In genomic region chr4:138112389-138112788, GRCh38 we compare ENCODE assay signal across 14 cellular contexts.
DNase-seq lines count a peak whose midpoint lies in the region; ATAC-seq and TF ChIP-seq lines count a peak whose summit lies in the region.
"Had no signal": no experiment of that assay in that cellular context is flagged by ENCODE, and none has a peak within 500 bp of the region (broad histone marks: within the 10 kb centered on the region; RNA-seq: fewer than 3 reads in every experiment).

No MANE protein-coding gene starts in this region.

- peak; percentile 63 for ATAC-seq in WTC11
- ATAC-seq in activated CD4-positive, CD25-positive, alpha-beta regulatory T cell treated with anti-CD3 and anti-CD28 coated beads, Interleukin-2, amount 50 U/mL, for 24 hours, result no peak

- H3K9ac ChIP-seq in iPS-20b (ENCODE audit: low read depth, low read length), result no peak overlapping the region

- CTCF ChIA-PET in Calu3 (lab: Charles Lee), result interaction anchor here (1.2 to 2.3 kb wide), 3 partner anchors 22 to 76 kb away, joined by 3 to 7 read pairs (median 4); no protein-coding TSS in a partner anchor
- CTCF ChIA-PET in WTC11 (lab: Charles Lee), result interaction anchor here (1.6 kb wide), 1 partner anchor 22 kb away, joined by 10 read pairs; no protein-coding TSS in a partner anchor

- no peak overlapping the region for H3K27ac ChIP-seq in iPS-20b (ENCODE audit: low read length)
- H3K27ac ChIP-seq in stomach, result no peak overlapping the region
- H3K27ac ChIP-seq: SK-N-MC had no signal

- intact Hi-C loops in Calu3 (cut with micrococcal nuclease; ENCODE audit: unreplicated experiment), result loop anchor here (5.0 kb wide), 1 partner anchor 50 kb away; no protein-coding TSS in a partner anchor
- intact Hi-C loops in stomach (cut with DNase I; ENCODE audit: low total_unique reads), result no loop called here

- no peak for TF ChIP-seq EP300 in stomach (IDR thresholded peaks at IDR 0.05)

- in situ Hi-C loops in HAP-1 (cut with MboI; ENCODE audit: low sequenced_read_pairs), result no loop called here

- peaks cover 46% of the 10 kb centered on the region for H3K4me1 Mint-ChIP-seq in Calu3 (ENCODE audit: low read depth, unreplicated experiment)
- peaks cover 59% of the 10 kb centered on the region for H3K4me1 Mint-ChIP-seq in WTC11

- peaks cover 4% of the 10 kb centered on the region for H3K9me3 ChIP-seq in HAP-1
- peaks cover 10% of the 10 kb centered on the region; the same call in 1 of the 2 replicates for H3K9me3 ChIP-seq in iPS-20b (ENCODE audit: insufficient read depth, low read depth, low read length)
- no peaks in the 10 kb centered on the region for H3K9me3 ChIP-seq in stomach
- H3K9me3 ChIP-seq: MG63 had no signal

- H3K27me3 ChIP-seq in HAP-1 (ENCODE audit: low read depth) (no peaks in the 10 kb centered on the region), iPS-20b (ENCODE audit: insufficient read depth, low read length) (no peaks in the 10 kb centered on the region), stomach (no peaks in the 10 kb centered on the region)
- H3K27me3 ChIP-seq: MG63 had no signal

- H3K36me3 ChIP-seq in HAP-1 (replicated peaks) (no peaks in the 10 kb centered on the region), iPS-20b (ENCODE audit: insufficient read depth, low read depth, low read length) (no peaks in the 10 kb centered on the region), stomach (no peaks in the 10 kb centered on the region)
- H3K36me3 ChIP-seq: MG63 had no signal

- peak overlapping the region; percentile 99 for H3K27ac Mint-ChIP-seq in Calu3 (ENCODE audit: unreplicated experiment)
- peak overlapping the region; percentile 98 for H3K27ac Mint-ChIP-seq in WTC11
- H3K27ac Mint-ChIP-seq: CD4-positive, alpha-beta T cell had no signal

- BruUV-seq in Calu3 (replicated peaks; lab: Mats Ljungman, UMichigan), result TSS peak; percentile 93

- peaks cover 15% of the 10 kb centered on the region for H3K36me3 Mint-ChIP-seq in Calu3 (ENCODE audit: insufficient read depth, unreplicated experiment)
- peaks cover 25% of the 10 kb centered on the region for H3K36me3 Mint-ChIP-seq in WTC11

- H3K4me3 Mint-ChIP-seq in Calu3 (ENCODE audit: low read depth, unreplicated experiment) (peak overlapping the region; percentile 55), WTC11 (peak overlapping the region; percentile 41)
- H3K4me3 Mint-ChIP-seq: CD4-positive, alpha-beta T cell; HFFc6 had no signal

- H3K9me3 Mint-ChIP-seq in Calu3 (ENCODE audit: low read depth, unreplicated experiment) (peaks cover 2% of the 10 kb centered on the region), WTC11 (peaks cover 23% of the 10 kb centered on the region)
- H3K9me3 Mint-ChIP-seq: CD4-positive, alpha-beta T cell had no signal

- TF ChIP-seq CTCF in Calu3 (IDR thresholded peaks at IDR 0.05; ENCODE audit: unreplicated experiment) (no peak), WTC11 (IDR thresholded peaks at IDR 0.05) (no peak), stomach (IDR thresholded peaks at IDR 0.05) (no peak)

- H3K4me1 ChIP-seq in HAP-1 (peaks cover 31% of the 10 kb centered on the region), iPS-20b (ENCODE audit: insufficient read depth, low read length) (peaks cover 32% of the 10 kb centered on the region; the same call in 1 of the 2 replicates), stomach (peaks cover 0 to 7% (median 0%) of the 10 kb centered on the region in 4 donors)

- no peaks in the 10 kb centered on the region for H3K27me3 Mint-ChIP-seq in Calu3 (ENCODE audit: unreplicated experiment)
- H3K27me3 Mint-ChIP-seq in WTC11 (ENCODE audit: low read depth), result no peaks in the 10 kb centered on the region
- H3K27me3 Mint-ChIP-seq: CD4-positive, alpha-beta T cell had no signal

- DNase-seq in Calu3 (no peak), HAP-1 (ENCODE audit: low spot score in 2 of 2) (peak; percentile 13 to 95), WTC11 (ENCODE audit: low spot score) (no peak), stomach (no peak)
- DNase-seq in effector CD8-positive, alpha-beta T cell (lab: John Stamatoyannopoulos, UW), result no peak
- DNase-seq: CD4-positive, alpha-beta T cell; HFFc6; MG63; NCI-H1092 treated with DMSO at 0.1 percent for 48 hours; NCI-H446; NCI-H774 had no signal

- POLR2A ChIA-PET in WTC11 (lab: Charles Lee), result no interaction called here

- H3K4me3 ChIP-seq in HAP-1 (no peak overlapping the region), iPS-20b (ENCODE audit: low read length) (peak overlapping the region; percentile 37), stomach (no peak overlapping the region)
- H3K4me3 ChIP-seq: MG63, SK-N-MC had no signal

- 83 to 98% (median 89%) methylated on average over 2 of the region's 2 CpGs for WGBS in stomach, 5 donors

- TF ChIP-seq POLR2A in stomach (IDR thresholded peaks at IDR 0.05), result no peak

TF ChIP-seq in WTC11, 78 proteins besides CTCF, POLR2A, EP300 and RAD21 (continues in another document):
- TF ChIP-seq ATF1 (CRISPR knock-in tag; IDR thresholded peaks at IDR 0.05), result no peak
- no peak for TF ChIP-seq ZNF281 (CRISPR knock-in tag; IDR thresholded peaks at IDR 0.05)
- TF ChIP-seq CREM (CRISPR knock-in tag; IDR thresholded peaks at IDR 0.05), result no peak
- no peak for TF ChIP-seq IRF1 (CRISPR knock-in tag; IDR thresholded peaks at IDR 0.05)
- TF ChIP-seq ERG (CRISPR knock-in tag; IDR thresholded peaks at IDR 0.05), result no peak
- TF ChIP-seq ZMAT4 (CRISPR knock-in tag; IDR thresholded peaks at IDR 0.05), result no peak
- no peak for TF ChIP-seq PRDM15 (CRISPR knock-in tag; IDR thresholded peaks at IDR 0.05)
- TF ChIP-seq CBFB (CRISPR knock-in tag; IDR thresholded peaks at IDR 0.05; ENCODE audit: low read depth), result no peak
- no peak for TF ChIP-seq FOXK1 (CRISPR knock-in tag; IDR thresholded peaks at IDR 0.05)

Comparison
In these comparisons a context has a peak if more than half of its experiments do, and no peak if none do; other contexts are left out.
1. DNase-seq: peak in HAP-1 (2 of 2); none in Calu3 (single experiment), WTC11 (single experiment), effector CD8-positive, alpha-beta T cell (single experiment) and stomach (single experiment).